22 cellular contexts compared by ENCODE assay signal in the genomic region with DNA sequence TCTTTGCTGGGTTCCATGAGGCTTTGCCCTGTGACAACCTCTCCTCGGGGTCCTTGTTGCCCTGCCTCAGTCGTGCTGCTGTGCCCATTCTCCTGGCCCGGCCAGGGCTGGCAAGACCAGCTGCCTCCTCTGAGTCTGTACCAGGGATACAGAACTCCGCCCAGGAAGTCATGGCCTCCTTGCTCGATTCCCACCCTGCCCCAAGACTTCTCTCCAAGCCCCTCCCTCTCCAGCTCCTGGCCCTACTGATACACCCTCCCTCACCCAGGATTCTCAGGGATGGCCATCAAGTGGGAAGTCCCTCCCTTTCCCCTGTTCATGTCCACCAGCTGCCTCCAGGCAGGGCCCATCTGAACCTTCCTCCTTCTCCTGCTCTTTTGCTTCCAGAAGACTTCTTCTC. TPM values are rescaled to one million over a fixed set of nuclear protein-coding genes. Genes with fewer than 3 reads are reported as not detected.
DNase-seq lines count a peak whose midpoint lies in the region; ATAC-seq, FAIRE-seq and TF ChIP-seq lines count a peak whose summit lies in the region.
"Had no signal": no experiment of that assay in that cellular context is flagged by ENCODE, and none has a peak within 500 bp of the region (broad histone marks: within the 10 kb centered on the region; RNA-seq: fewer than 3 reads in every experiment).

No MANE protein-coding gene starts in this region.

- no peak overlapping the region for H3K23ac ChIP-seq in neuronal stem cell (ENCODE audit: low read depth, low read length, poor library complexity)

- H3K9me3 ChIP-seq in neuronal stem cell (replicated peaks in 1 of 2; ENCODE audit: control insufficient read depth in 2 of 2, insufficient read depth in 1 of 2, low read depth in 1 of 2, low read length in 2 of 2), result no peaks in the 10 kb centered on the region
- H3K9me3 ChIP-seq: BLaER1, HAP-1 had no signal

- FAIRE-seq in D721Med (lab: Jason Lieb, UNC), result no peak
- FAIRE-seq: GM12891, HTR-8/SVneo had no signal

- H3K27me3 ChIP-seq in neuronal stem cell (ENCODE audit: control insufficient read depth in 3 of 3, insufficient read depth in 3 of 3, low read depth in 1 of 3, low read length in 3 of 3), result peaks cover 0 to 2% (median 0%) of the 10 kb centered on the region in 3 experiments
- H3K27me3 ChIP-seq: BLaER1 had no signal

- ATAC-seq in activated naive CD8-positive, alpha-beta T cell treated with anti-CD3 and anti-CD28 coated beads, Interleukin-2, amount 10 ng/mL, durations not matched to agents 7 days and 5 days (ENCODE audit: low read depth), result no peak
- ATAC-seq in GM18861 (IDR thresholded peaks at IDR 0.05; ENCODE audit: unreplicated experiment), result no peak
- ATAC-seq: CD8-positive, alpha-beta T cell; PC-3 had no signal

- no peak overlapping the region for H2BK12ac ChIP-seq in neuronal stem cell (ENCODE audit: low read length)

- no peaks in the 10 kb centered on the region for H3K27me3 Mint-ChIP-seq in activated naive CD8-positive, alpha-beta T cell treated with anti-CD3 and anti-CD28 coated beads, Interleukin-2, amount 10 ng/mL, durations not matched to agents 7 days and 5 days
- H3K27me3 Mint-ChIP-seq in activated naive CD8-positive, alpha-beta T cell treated with anti-CD3 and anti-CD28 coated beads for 36 hours, result no peaks in the 10 kb centered on the region
- no peaks in the 10 kb centered on the region for H3K27me3 Mint-ChIP-seq in dendritic cell treated with granulocyte-macrophage colony-stimulating factor and Interleukin-4, amounts not matched to agents 40 ng/mL and 50 ng/mL, for 4 days
- H3K27me3 Mint-ChIP-seq in activated T-helper 1 cell treated with anti-CD3 and anti-CD28 coated beads, Interleukin-12 subunit alpha, Interleukin-12 subunit beta, Interleukin-2, Interleukin-4 antibody, amounts not matched to agents 30 ng/mL and 10 ng/mL and 1 ng/mL, durations not matched to agents 14 hours and 24 hours and 36 hours (ENCODE audit: insufficient read depth), result peaks cover 11% of the 10 kb centered on the region
- H3K27me3 Mint-ChIP-seq: IgD-negative memory B cell had no signal

- H3K9ac ChIP-seq in neuronal stem cell (ENCODE audit: low read depth, low read length, poor library complexity), result no peak overlapping the region
- H3K9ac ChIP-seq: BLaER1 had no signal

- H3K27ac Mint-ChIP-seq in activated naive CD8-positive, alpha-beta T cell treated with anti-CD3 and anti-CD28 coated beads, Interleukin-2, amount 10 ng/mL, durations not matched to agents 7 days and 5 days, result peak overlapping the region; percentile 31
- H3K27ac Mint-ChIP-seq in activated naive CD8-positive, alpha-beta T cell treated with anti-CD3 and anti-CD28 coated beads for 36 hours, result no peak overlapping the region
- peak overlapping the region; percentile 84 for H3K27ac Mint-ChIP-seq in dendritic cell treated with granulocyte-macrophage colony-stimulating factor and Interleukin-4, amounts not matched to agents 40 ng/mL and 50 ng/mL, for 4 days
- no peak overlapping the region for H3K27ac Mint-ChIP-seq in activated T-helper 1 cell treated with anti-CD3 and anti-CD28 coated beads, Interleukin-12 subunit alpha, Interleukin-12 subunit beta, Interleukin-2, Interleukin-4 antibody, amounts not matched to agents 30 ng/mL and 10 ng/mL and 1 ng/mL, durations not matched to agents 14 hours and 24 hours and 36 hours
- H3K27ac Mint-ChIP-seq: CD8-positive, alpha-beta T cell had no signal

- no peaks in the 10 kb centered on the region for H3K9me3 Mint-ChIP-seq in activated naive CD8-positive, alpha-beta T cell treated with anti-CD3 and anti-CD28 coated beads, Interleukin-2, amount 10 ng/mL, durations not matched to agents 7 days and 5 days
- no peaks in the 10 kb centered on the region for H3K9me3 Mint-ChIP-seq in activated naive CD8-positive, alpha-beta T cell treated with anti-CD3 and anti-CD28 coated beads for 36 hours
- no peaks in the 10 kb centered on the region for H3K9me3 Mint-ChIP-seq in dendritic cell treated with granulocyte-macrophage colony-stimulating factor and Interleukin-4, amounts not matched to agents 40 ng/mL and 50 ng/mL, for 4 days
- no peaks in the 10 kb centered on the region for H3K9me3 Mint-ChIP-seq in activated T-helper 1 cell treated with anti-CD3 and anti-CD28 coated beads, Interleukin-12 subunit alpha, Interleukin-12 subunit beta, Interleukin-2, Interleukin-4 antibody, amounts not matched to agents 30 ng/mL and 10 ng/mL and 1 ng/mL, durations not matched to agents 14 hours and 24 hours and 36 hours
- H3K9me3 Mint-ChIP-seq: CD8-positive, alpha-beta T cell; IgD-negative memory B cell had no signal

- H4K91ac ChIP-seq in neuronal stem cell (ENCODE audit: low read depth, low read length, poor library complexity), result no peak overlapping the region

- no peak overlapping the region for H3K4me3 ChIP-seq in neuronal stem cell (ENCODE audit: low read length in 2 of 2)
- H3K4me3 ChIP-seq: BLaER1, HAP-1 had no signal

- H2BK120ac ChIP-seq in neuronal stem cell (ENCODE audit: low read depth, low read length), result peak overlapping the region; percentile 9

- H2AK5ac ChIP-seq in neuronal stem cell (ENCODE audit: low read depth, low read length), result peak overlapping the region; percentile 61

- peaks cover 1% of the 10 kb centered on the region for H3K79me1 ChIP-seq in neuronal stem cell (ENCODE audit: low read depth, low read length)

- H3K4me3 Mint-ChIP-seq in activated naive CD8-positive, alpha-beta T cell treated with anti-CD3 and anti-CD28 coated beads, Interleukin-2, amount 10 ng/mL, durations not matched to agents 7 days and 5 days, result no peak overlapping the region
- H3K4me3 Mint-ChIP-seq in activated naive CD8-positive, alpha-beta T cell treated with anti-CD3 and anti-CD28 coated beads for 36 hours, result no peak overlapping the region
- H3K4me3 Mint-ChIP-seq in dendritic cell treated with granulocyte-macrophage colony-stimulating factor and Interleukin-4, amounts not matched to agents 40 ng/mL and 50 ng/mL, for 4 days, result no peak overlapping the region
- H3K4me3 Mint-ChIP-seq in activated T-helper 1 cell treated with anti-CD3 and anti-CD28 coated beads, Interleukin-12 subunit alpha, Interleukin-12 subunit beta, Interleukin-2, Interleukin-4 antibody, amounts not matched to agents 30 ng/mL and 10 ng/mL and 1 ng/mL, durations not matched to agents 14 hours and 24 hours and 36 hours, result no peak overlapping the region
- H3K4me3 Mint-ChIP-seq: CD8-positive, alpha-beta T cell; IgD-negative memory B cell had no signal

- no peak for DNase-seq in activated naive CD8-positive, alpha-beta T cell treated with anti-CD3 and anti-CD28 coated beads, Interleukin-2, amount 10 ng/mL, durations not matched to agents 7 days and 5 days
- DNase-seq in activated naive CD8-positive, alpha-beta T cell treated with anti-CD3 and anti-CD28 coated beads for 36 hours, result no peak
- DNase-seq in HT1080 (ENCODE audit: low read depth), result peak; percentile 30
- DNase-seq in neuronal stem cell (ENCODE audit: low spot score), result no peak
- no peak for DNase-seq in D721Med (ENCODE audit: insufficient read length, low spot score)
- no peak for DNase-seq in activated T-helper 1 cell treated with anti-CD3 and anti-CD28 coated beads, Interleukin-12 subunit alpha, Interleukin-12 subunit beta, Interleukin-2, Interleukin-4 antibody, amounts not matched to agents 30 ng/mL and 10 ng/mL and 1 ng/mL, durations not matched to agents 14 hours and 24 hours and 36 hours (ENCODE audit: low spot score)
- DNase-seq: CD8-positive, alpha-beta T cell; DND-41; GDM1; NCI-H1417; NCI-H2029; NCI-H510A; NCI-H82; PC-3; SHP77 had no signal

- no peak overlapping the region for H2AFZ ChIP-seq in neuronal stem cell (ENCODE audit: low read length)

- no peak overlapping the region for H3K4ac ChIP-seq in neuronal stem cell (ENCODE audit: low read length)

- H3K36me3 Mint-ChIP-seq in activated naive CD8-positive, alpha-beta T cell treated with anti-CD3 and anti-CD28 coated beads, Interleukin-2, amount 10 ng/mL, durations not matched to agents 7 days and 5 days, result no peaks in the 10 kb centered on the region
- H3K36me3 Mint-ChIP-seq in activated naive CD8-positive, alpha-beta T cell treated with anti-CD3 and anti-CD28 coated beads for 36 hours, result no peaks in the 10 kb centered on the region
- H3K36me3 Mint-ChIP-seq in dendritic cell treated with granulocyte-macrophage colony-stimulating factor and Interleukin-4, amounts not matched to agents 40 ng/mL and 50 ng/mL, for 4 days (ENCODE audit: low read depth), result peaks cover 19% of the 10 kb centered on the region
- H3K36me3 Mint-ChIP-seq in activated T-helper 1 cell treated with anti-CD3 and anti-CD28 coated beads, Interleukin-12 subunit alpha, Interleukin-12 subunit beta, Interleukin-2, Interleukin-4 antibody, amounts not matched to agents 30 ng/mL and 10 ng/mL and 1 ng/mL, durations not matched to agents 14 hours and 24 hours and 36 hours (ENCODE audit: low read depth), result peaks cover 5% of the 10 kb centered on the region
- H3K36me3 Mint-ChIP-seq: IgD-negative memory B cell had no signal

- H3K14ac ChIP-seq in neuronal stem cell (ENCODE audit: low read length), result peak overlapping the region; percentile 64

- TF ChIP-seq CTCF in D721Med (IDR thresholded peaks at IDR 0.05; ENCODE audit: insufficient read depth, missing control alignments), result no peak

- H4K8ac ChIP-seq in neuronal stem cell (ENCODE audit: low read depth, low read length), result no peak overlapping the region

- no peak overlapping the region for H3K4me2 ChIP-seq in neuronal stem cell (ENCODE audit: insufficient read depth, low read length, poor library complexity, severe bottlenecking)

- H3K36me3 ChIP-seq in neuronal stem cell (replicated peaks in 1 of 2; ENCODE audit: control insufficient read depth in 2 of 2, insufficient read depth in 2 of 2, low read length in 2 of 2), result peaks cover 0 to 8% of the 10 kb centered on the region in 2 donors
- H3K36me3 ChIP-seq: BLaER1, HAP-1 had no signal

- POLR2A ChIA-PET in activated naive CD8-positive, alpha-beta T cell treated with anti-CD3 and anti-CD28 coated beads, Interleukin-2, amount 10 ng/mL, durations not matched to agents 7 days and 5 days (lab: Charles Lee), result no interaction called here

- no peak overlapping the region for H3K27ac ChIP-seq in neuronal stem cell (replicated peaks; ENCODE audit: low read length)
- H3K27ac ChIP-seq: BLaER1 had no signal

- H3K18ac ChIP-seq in neuronal stem cell (ENCODE audit: low read length), result no peak overlapping the region

- no peaks in the 10 kb centered on the region for H3K4me1 ChIP-seq in neuronal stem cell (ENCODE audit: control insufficient read depth in 2 of 2, insufficient read depth in 1 of 2, low read depth in 1 of 2, low read length in 2 of 2)
- H3K4me1 ChIP-seq: HAP-1 had no signal

- WGBS in neuronal stem cell (ENCODE audit: extremely low coverage in 2 of 2, insufficient read length in 2 of 2, insufficient replicate concordance in 1 of 2), 2 donors, result no CpG with 5 or more reads among the region's 5 CpGs

- peaks cover 12% of the 10 kb centered on the region for H3K4me1 Mint-ChIP-seq in activated naive CD8-positive, alpha-beta T cell treated with anti-CD3 and anti-CD28 coated beads, Interleukin-2, amount 10 ng/mL, durations not matched to agents 7 days and 5 days
- H3K4me1 Mint-ChIP-seq in activated naive CD8-positive, alpha-beta T cell treated with anti-CD3 and anti-CD28 coated beads for 36 hours, result no peaks in the 10 kb centered on the region
- H3K4me1 Mint-ChIP-seq in dendritic cell treated with granulocyte-macrophage colony-stimulating factor and Interleukin-4, amounts not matched to agents 40 ng/mL and 50 ng/mL, for 4 days (ENCODE audit: low read depth), result peaks cover 34% of the 10 kb centered on the region
- peaks cover 20% of the 10 kb centered on the region for H3K4me1 Mint-ChIP-seq in activated T-helper 1 cell treated with anti-CD3 and anti-CD28 coated beads, Interleukin-12 subunit alpha, Interleukin-12 subunit beta, Interleukin-2, Interleukin-4 antibody, amounts not matched to agents 30 ng/mL and 10 ng/mL and 1 ng/mL, durations not matched to agents 14 hours and 24 hours and 36 hours (ENCODE audit: low read depth)
- H3K4me1 Mint-ChIP-seq: IgD-negative memory B cell had no signal

- peak overlapping the region; percentile 29 for H2BK5ac ChIP-seq in neuronal stem cell (ENCODE audit: low read length)

- intact Hi-C loops in dendritic cell treated with granulocyte-macrophage colony-stimulating factor and Interleukin-4, amounts not matched to agents 40 ng/mL and 50 ng/mL, for 4 days (cut with micrococcal nuclease), result no loop called here
- intact Hi-C loops in activated T-helper 1 cell treated with anti-CD3 and anti-CD28 coated beads, Interleukin-12 subunit alpha, Interleukin-12 subunit beta, Interleukin-2, Interleukin-4 antibody, amounts not matched to agents 30 ng/mL and 10 ng/mL and 1 ng/mL, durations not matched to agents 14 hours and 24 hours and 36 hours (cut with micrococcal nuclease), result no loop called here

- no peak overlapping the region for H2BK15ac ChIP-seq in neuronal stem cell (ENCODE audit: low read length)

RNA-seq across cellular contexts. Expression of a gene that starts 11.2 kb away (rescaled TPM):
- total RNA-seq in activated naive CD8-positive, alpha-beta T cell treated with anti-CD3 and anti-CD28 coated beads, Interleukin-2, amount 10 ng/mL, durations not matched to agents 7 days and 5 days, result 10 to 100 TPM; 30.3 to 30.5 TPM
- total RNA-seq in activated naive CD8-positive, alpha-beta T cell treated with anti-CD3 and anti-CD28 coated beads for 36 hours, result 10 to 100 TPM; 46.5 to 48.6 TPM
- total RNA-seq in HT1080 (2014; rRNA removed; shearing (Covaris generic)), result 39.4 and 50.3 TPM in 2 replicates
- polyA plus RNA-seq in HT1080 (2015; cell fraction: cytosol; rRNA removed), result 47.9 and 52.9 TPM in 2 replicates
- 37.1 and 46.9 TPM in 2 replicates for polyA plus RNA-seq in HT1080 (2015; cell fraction: nucleus; rRNA removed)
- 22.6 TPM for polyA plus RNA-seq in neuronal stem cell (2013, experiment 1 of 2)
- polyA plus RNA-seq in neuronal stem cell (2013, experiment 2 of 2), result 21.1 TPM
- total RNA-seq in activated T-helper 1 cell treated with anti-CD3 and anti-CD28 coated beads, Interleukin-12 subunit alpha, Interleukin-12 subunit beta, Interleukin-2, Interleukin-4 antibody, amounts not matched to agents 30 ng/mL and 10 ng/mL and 1 ng/mL, durations not matched to agents 14 hours and 24 hours and 36 hours, result 68.5 and 72.4 TPM in 2 replicates

RNA-seq across cellular contexts. Expression of a gene that starts 16.8 kb away (rescaled TPM):
- 1 to 10 TPM; 7.6 to 9.4 TPM for total RNA-seq in activated naive CD8-positive, alpha-beta T cell treated with anti-CD3 and anti-CD28 coated beads, Interleukin-2, amount 10 ng/mL, durations not matched to agents 7 days and 5 days
- 1 to 10 TPM; 4.3 to 4.5 TPM for total RNA-seq in activated naive CD8-positive, alpha-beta T cell treated with anti-CD3 and anti-CD28 coated beads for 36 hours
- total RNA-seq in HT1080 (2014; rRNA removed; shearing (Covaris generic)), result 2.6 and 3.0 TPM in 2 replicates
- 1.1 and 1.3 TPM in 2 replicates for polyA plus RNA-seq in HT1080 (2015; cell fraction: cytosol; rRNA removed)
- 14.7 and 17.2 TPM in 2 replicates for polyA plus RNA-seq in HT1080 (2015; cell fraction: nucleus; rRNA removed)
- 0.79 TPM for polyA plus RNA-seq in neuronal stem cell (2013, experiment 1 of 2)
- 0.65 TPM for polyA plus RNA-seq in neuronal stem cell (2013, experiment 2 of 2)
- total RNA-seq in activated T-helper 1 cell treated with anti-CD3 and anti-CD28 coated beads, Interleukin-12 subunit alpha, Interleukin-12 subunit beta, Interleukin-2, Interleukin-4 antibody, amounts not matched to agents 30 ng/mL and 10 ng/mL and 1 ng/mL, durations not matched to agents 14 hours and 24 hours and 36 hours, result 8.5 and 9.0 TPM in 2 replicates

RNA-seq across cellular contexts. Expression of a gene that starts 23.7 kb away (rescaled TPM):
- 100 to 1,000 TPM; 105 to 114 TPM for total RNA-seq in activated naive CD8-positive, alpha-beta T cell treated with anti-CD3 and anti-CD28 coated beads, Interleukin-2, amount 10 ng/mL, durations not matched to agents 7 days and 5 days
- total RNA-seq in activated naive CD8-positive, alpha-beta T cell treated with anti-CD3 and anti-CD28 coated beads for 36 hours, result 100 to 1,000 TPM; 130 to 136 TPM
- 201 and 230 TPM in 2 replicates for total RNA-seq in HT1080 (2014; rRNA removed; shearing (Covaris generic))
- 142 and 172 TPM in 2 replicates for polyA plus RNA-seq in HT1080 (2015; cell fraction: cytosol; rRNA removed)
- 274 and 292 TPM in 2 replicates for polyA plus RNA-seq in HT1080 (2015; cell fraction: nucleus; rRNA removed)
- polyA plus RNA-seq in neuronal stem cell (2013, experiment 1 of 2), result 43.7 TPM
- 41.6 TPM for polyA plus RNA-seq in neuronal stem cell (2013, experiment 2 of 2)
- 174 and 181 TPM in 2 replicates for total RNA-seq in activated T-helper 1 cell treated with anti-CD3 and anti-CD28 coated beads, Interleukin-12 subunit alpha, Interleukin-12 subunit beta, Interleukin-2, Interleukin-4 antibody, amounts not matched to agents 30 ng/mL and 10 ng/mL and 1 ng/mL, durations not matched to agents 14 hours and 24 hours and 36 hours

RNA-seq across cellular contexts. Expression of a gene that starts 25.8 kb away (rescaled TPM):
- not detected for total RNA-seq in activated naive CD8-positive, alpha-beta T cell treated with anti-CD3 and anti-CD28 coated beads, Interleukin-2, amount 10 ng/mL, durations not matched to agents 7 days and 5 days
- under 1 TPM in 1 of 2 experiments, not detected in 1; 0.19 TPM for total RNA-seq in activated naive CD8-positive, alpha-beta T cell treated with anti-CD3 and anti-CD28 coated beads for 36 hours
- total RNA-seq in HT1080 (2014; rRNA removed; shearing (Covaris generic)), result 1.1 and 1.6 TPM in 2 replicates
- 0.10 and 0.18 TPM in 2 replicates for polyA plus RNA-seq in HT1080 (2015; cell fraction: cytosol; rRNA removed)
- polyA plus RNA-seq in HT1080 (2015; cell fraction: nucleus; rRNA removed), result 0.76 TPM in 2 replicates
- polyA plus RNA-seq in neuronal stem cell (2013, experiment 1 of 2), result not detected
- polyA plus RNA-seq in neuronal stem cell (2013, experiment 2 of 2), result 0.03 TPM
- 0.34 TPM in 1 of 2 replicates, not detected in the other for total RNA-seq in activated T-helper 1 cell treated with anti-CD3 and anti-CD28 coated beads, Interleukin-12 subunit alpha, Interleukin-12 subunit beta, Interleukin-2, Interleukin-4 antibody, amounts not matched to agents 30 ng/mL and 10 ng/mL and 1 ng/mL, durations not matched to agents 14 hours and 24 hours and 36 hours
- total RNA-seq: CD8-positive, alpha-beta T cell; PC-3 had no signal
- polyA plus RNA-seq: IgD-negative memory B cell had no signal

RNA-seq across cellular contexts. Expression of a gene that starts 31.6 kb away (rescaled TPM):
- 10 to 100 TPM; 92.2 to 92.8 TPM for total RNA-seq in activated naive CD8-positive, alpha-beta T cell treated with anti-CD3 and anti-CD28 coated beads, Interleukin-2, amount 10 ng/mL, durations not matched to agents 7 days and 5 days
- total RNA-seq in activated naive CD8-positive, alpha-beta T cell treated with anti-CD3 and anti-CD28 coated beads for 36 hours, result 10 to 100 TPM; 76.4 to 79.9 TPM
- total RNA-seq in HT1080 (2014; rRNA removed; shearing (Covaris generic)), result 54.8 and 65.1 TPM in 2 replicates
- 27.5 and 27.9 TPM in 2 replicates for polyA plus RNA-seq in HT1080 (2015; cell fraction: cytosol; rRNA removed)
- polyA plus RNA-seq in HT1080 (2015; cell fraction: nucleus; rRNA removed), result 140 and 161 TPM in 2 replicates
- 15.0 TPM for polyA plus RNA-seq in neuronal stem cell (2013, experiment 1 of 2)
- 14.0 TPM for polyA plus RNA-seq in neuronal stem cell (2013, experiment 2 of 2)
- 116 and 119 TPM in 2 replicates for total RNA-seq in activated T-helper 1 cell treated with anti-CD3 and anti-CD28 coated beads, Interleukin-12 subunit alpha, Interleukin-12 subunit beta, Interleukin-2, Interleukin-4 antibody, amounts not matched to agents 30 ng/mL and 10 ng/mL and 1 ng/mL, durations not matched to agents 14 hours and 24 hours and 36 hours

Comparison
In these comparisons a context has a peak if more than half of its experiments do, and no peak if none do; other contexts are left out.
1. H3K27ac Mint-ChIP-seq: peak in activated naive CD8-positive, alpha-beta T cell treated with anti-CD3 and anti-CD28 coated beads, Interleukin-2, amount 10 ng/mL, durations not matched to agents 7 days and 5 days (single experiment) and dendritic cell treated with granulocyte-macrophage colony-stimulating factor and Interleukin-4, amounts not matched to agents 40 ng/mL and 50 ng/mL, for 4 days (single experiment); none in activated naive CD8-positive, alpha-beta T cell treated with anti-CD3 and anti-CD28 coated beads for 36 hours (single experiment) and activated T-helper 1 cell treated with anti-CD3 and anti-CD28 coated beads, Interleukin-12 subunit alpha, Interleukin-12 subunit beta, Interleukin-2, Interleukin-4 antibody, amounts not matched to agents 30 ng/mL and 10 ng/mL and 1 ng/mL, durations not matched to agents 14 hours and 24 hours and 36 hours (single experiment).